ENCODE assay signal across 1 cellular context in genomic region chr4:75514131-75514948, GRCh38.
A peak's percentile ranks its signal among the peaks of the same experiment; 100 is the strongest.
TF ChIP-seq lines count a peak whose summit lies in the region.

Gene RCHY1 (minus strand): TSS chr4:75514403. CDS start chr4:75514286, 117 bp downstream.
A gene with protein sequence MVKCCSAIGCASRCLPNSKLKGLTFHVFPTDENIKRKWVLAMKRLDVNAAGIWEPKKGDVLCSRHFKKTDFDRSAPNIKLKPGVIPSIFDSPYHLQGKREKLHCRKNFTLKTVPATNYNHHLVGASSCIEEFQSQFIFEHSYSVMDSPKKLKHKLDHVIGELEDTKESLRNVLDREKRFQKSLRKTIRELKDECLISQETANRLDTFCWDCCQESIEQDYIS (plus strand): TSS chr4:75514473. CDS start chr4:75515453, 980 bp downstream.

TF ChIP-seq in HepG2, 621 proteins besides CTCF, POLR2A, EP300 and RAD21 (continued from another document and continues in another):
- TF ChIP-seq JUND (CRISPR knock-in tag; IDR thresholded peaks at IDR 0.05), result no peak
- no peak for TF ChIP-seq ATAD3A (CRISPR knock-in tag; IDR thresholded peaks at IDR 0.05)
- TF ChIP-seq ASH2L (IDR thresholded peaks at IDR 0.05; ENCODE audit: insufficient read length, low read depth, low read length), result peak; percentile 97
- peak; percentile 73; the same call in 1 of the 2 replicates for TF ChIP-seq BCL3 (CRISPR knock-in tag; IDR thresholded peaks at IDR 0.05)
- TF ChIP-seq FIP1L1 (IDR thresholded peaks at IDR 0.05; ENCODE audit: borderline replicate concordance, insufficient read depth, low read depth, low read length), result no peak
- TF ChIP-seq ZNF629 (CRISPR knock-in tag; conservative IDR thresholded peaks at IDR 0.05), result no peak; the same call in 1 of the 2 replicates
- peak; percentile 93 for TF ChIP-seq THAP11 (CRISPR knock-in tag; IDR thresholded peaks at IDR 0.05)
- no peak for TF ChIP-seq SATB2 (CRISPR knock-in tag; IDR thresholded peaks at IDR 0.05)
- TF ChIP-seq TAF15 (IDR thresholded peaks at IDR 0.05; ENCODE audit: low read depth, low read length, poor library complexity, severe bottlenecking), result no peak
- peak; percentile 59 for TF ChIP-seq RXRB (CRISPR knock-in tag; IDR thresholded peaks at IDR 0.05; ENCODE audit: borderline replicate concordance)
- peak; percentile 23; the same call in 1 of the 2 replicates for TF ChIP-seq E2F1 (CRISPR knock-in tag; IDR thresholded peaks at IDR 0.05)
- no peak; the same call in 1 of the 2 replicates for TF ChIP-seq SIN3B (IDR thresholded peaks at IDR 0.05; ENCODE audit: low read length)
- TF ChIP-seq E2F2 (CRISPR knock-in tag; IDR thresholded peaks at IDR 0.05; ENCODE audit: borderline replicate concordance), result no peak; the same call in 1 of the 2 replicates
- TF ChIP-seq KDM2A (CRISPR knock-in tag; IDR thresholded peaks at IDR 0.05; ENCODE audit: borderline replicate concordance, low read depth), result peak; percentile 90
- TF ChIP-seq FOXO1 (CRISPR knock-in tag; IDR thresholded peaks at IDR 0.05), result peak; percentile 72
- TF ChIP-seq MEIS2 (CRISPR knock-in tag; IDR thresholded peaks at IDR 0.05), result 0 out of 2 replicates have a peak, but pooled peaks have one; percentile 6
- TF ChIP-seq RFX5 (IDR thresholded peaks at IDR 0.05; ENCODE audit: low read depth, low read length), result no peak; the same call in 1 of the 2 replicates
- no peak for TF ChIP-seq ZNF17 (CRISPR knock-in tag; IDR thresholded peaks at IDR 0.05)
- TF ChIP-seq GFI1 (CRISPR knock-in tag; IDR thresholded peaks at IDR 0.05; ENCODE audit: borderline replicate concordance), result peak; percentile 54; the same call in 1 of the 2 replicates
- TF ChIP-seq, protein P1, sequence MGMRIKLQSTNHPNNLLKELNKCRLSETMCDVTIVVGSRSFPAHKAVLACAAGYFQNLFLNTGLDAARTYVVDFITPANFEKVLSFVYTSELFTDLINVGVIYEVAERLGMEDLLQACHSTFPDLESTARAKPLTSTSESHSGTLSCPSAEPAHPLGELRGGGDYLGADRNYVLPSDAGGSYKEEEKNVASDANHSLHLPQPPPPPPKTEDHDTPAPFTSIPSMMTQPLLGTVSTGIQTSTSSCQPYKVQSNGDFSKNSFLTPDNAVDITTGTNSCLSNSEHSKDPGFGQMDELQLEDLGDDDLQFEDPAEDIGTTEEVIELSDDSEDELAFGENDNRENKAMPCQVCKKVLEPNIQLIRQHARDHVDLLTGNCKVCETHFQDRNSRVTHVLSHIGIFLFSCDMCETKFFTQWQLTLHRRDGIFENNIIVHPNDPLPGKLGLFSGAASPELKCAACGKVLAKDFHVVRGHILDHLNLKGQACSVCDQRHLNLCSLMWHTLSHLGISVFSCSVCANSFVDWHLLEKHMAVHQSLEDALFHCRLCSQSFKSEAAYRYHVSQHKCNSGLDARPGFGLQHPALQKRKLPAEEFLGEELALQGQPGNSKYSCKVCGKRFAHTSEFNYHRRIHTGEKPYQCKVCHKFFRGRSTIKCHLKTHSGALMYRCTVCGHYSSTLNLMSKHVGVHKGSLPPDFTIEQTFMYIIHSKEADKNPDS (CRISPR knock-in tag; IDR thresholded peaks at IDR 0.05), result no peak
- TF ChIP-seq BORCS8-MEF2B (CRISPR knock-in tag; IDR thresholded peaks at IDR 0.05), result peak; percentile 79
- TF ChIP-seq ZNF432 (CRISPR knock-in tag; IDR thresholded peaks at IDR 0.05; ENCODE audit: borderline replicate concordance), result no peak
- TF ChIP-seq ZNF816 (CRISPR knock-in tag; IDR thresholded peaks at IDR 0.05; ENCODE audit: borderline replicate concordance), result no peak; the same call in 1 of the 2 replicates
- no peak for TF ChIP-seq MATR3 (CRISPR knock-in tag; IDR thresholded peaks at IDR 0.05)
- TF ChIP-seq EEA1 (CRISPR knock-in tag; IDR thresholded peaks at IDR 0.05; ENCODE audit: borderline replicate concordance), result 0 out of 2 replicates have a peak, but pooled peaks have one; percentile 36
- no peak for TF ChIP-seq GTF3A (CRISPR knock-in tag; conservative IDR thresholded peaks at IDR 0.05)
- TF ChIP-seq MTA1 (CRISPR knock-in tag; IDR thresholded peaks at IDR 0.05; ENCODE audit: borderline replicate concordance), result peak; percentile 56; the same call in 1 of the 2 replicates
- no peak for TF ChIP-seq PTBP1 (IDR thresholded peaks at IDR 0.05; ENCODE audit: low read depth, low read length, poor library complexity, severe bottlenecking)
- no peak for TF ChIP-seq ARID3A (IDR thresholded peaks at IDR 0.05; ENCODE audit: low read depth, low read length)
- TF ChIP-seq NFYC (CRISPR knock-in tag; IDR thresholded peaks at IDR 0.05), result peak; percentile 54; the same call in 1 of the 2 replicates
- TF ChIP-seq, protein P2, sequence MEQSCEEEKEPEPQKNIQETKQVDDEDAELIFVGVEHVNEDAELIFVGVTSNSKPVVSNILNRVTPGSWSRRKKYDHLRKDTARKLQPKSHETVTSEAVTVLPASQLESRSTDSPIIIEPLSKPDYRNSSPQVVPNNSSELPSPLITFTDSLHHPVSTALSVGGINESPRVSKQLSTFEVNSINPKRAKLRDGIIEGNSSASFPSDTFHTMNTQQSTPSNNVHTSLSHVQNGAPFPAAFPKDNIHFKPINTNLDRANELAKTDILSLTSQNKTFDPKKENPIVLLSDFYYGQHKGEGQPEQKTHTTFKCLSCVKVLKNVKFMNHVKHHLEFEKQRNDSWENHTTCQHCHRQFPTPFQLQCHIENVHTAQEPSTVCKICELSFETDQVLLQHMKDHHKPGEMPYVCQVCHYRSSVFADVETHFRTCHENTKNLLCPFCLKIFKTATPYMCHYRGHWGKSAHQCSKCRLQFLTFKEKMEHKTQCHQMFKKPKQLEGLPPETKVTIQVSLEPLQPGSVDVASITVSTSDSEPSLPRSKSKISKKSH (CRISPR knock-in tag; IDR thresholded peaks at IDR 0.05; ENCODE audit: borderline replicate concordance), result no peak; the same call in 1 of the 2 replicates
- no peak for TF ChIP-seq ZNF124 (CRISPR knock-in tag; IDR thresholded peaks at IDR 0.05)
- no peak; the same call in 1 of the 2 replicates for TF ChIP-seq ZSCAN30 (CRISPR knock-in tag; IDR thresholded peaks at IDR 0.05)
- peak; percentile 86 for TF ChIP-seq ZNF605 (CRISPR knock-in tag; IDR thresholded peaks at IDR 0.05)
- no peak for TF ChIP-seq CBX2 (IDR thresholded peaks at IDR 0.05; ENCODE audit: low read depth, low read length)
- TF ChIP-seq CBX2 (CRISPR knock-in tag; IDR thresholded peaks at IDR 0.05; ENCODE audit: low read depth), result no peak
- no peak for TF ChIP-seq NR0B2 (CRISPR knock-in tag; IDR thresholded peaks at IDR 0.05)
- TF ChIP-seq RBAK (CRISPR knock-in tag; IDR thresholded peaks at IDR 0.05), result no peak
- no peak for TF ChIP-seq JARID2 (CRISPR knock-in tag; IDR thresholded peaks at IDR 0.05; ENCODE audit: insufficient replicate concordance)
- peak; percentile 76 for TF ChIP-seq KMT2A (CRISPR knock-in tag; IDR thresholded peaks at IDR 0.05)
- TF ChIP-seq, protein P3, sequence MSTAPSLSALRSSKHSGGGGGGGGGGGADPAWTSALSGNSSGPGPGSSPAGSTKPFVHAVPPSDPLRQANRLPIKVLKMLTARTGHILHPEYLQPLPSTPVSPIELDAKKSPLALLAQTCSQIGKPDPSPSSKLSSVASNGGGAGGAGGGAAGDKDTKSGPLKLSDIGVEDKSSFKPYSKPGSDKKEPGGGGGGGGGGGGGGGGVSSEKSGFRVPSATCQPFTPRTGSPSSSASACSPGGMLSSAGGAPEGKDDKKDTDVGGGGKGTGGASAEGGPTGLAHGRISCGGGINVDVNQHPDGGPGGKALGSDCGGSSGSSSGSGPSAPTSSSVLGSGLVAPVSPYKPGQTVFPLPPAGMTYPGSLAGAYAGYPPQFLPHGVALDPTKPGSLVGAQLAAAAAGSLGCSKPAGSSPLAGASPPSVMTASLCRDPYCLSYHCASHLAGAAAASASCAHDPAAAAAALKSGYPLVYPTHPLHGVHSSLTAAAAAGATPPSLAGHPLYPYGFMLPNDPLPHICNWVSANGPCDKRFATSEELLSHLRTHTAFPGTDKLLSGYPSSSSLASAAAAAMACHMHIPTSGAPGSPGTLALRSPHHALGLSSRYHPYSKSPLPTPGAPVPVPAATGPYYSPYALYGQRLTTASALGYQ (CRISPR knock-in tag; IDR thresholded peaks at IDR 0.05), result peak; percentile 36; the same call in 1 of the 2 replicates
- TF ChIP-seq NFKBIZ (CRISPR knock-in tag; IDR thresholded peaks at IDR 0.05), result peak; percentile 37; the same call in 1 of the 2 replicates
- TF ChIP-seq, protein P4, sequence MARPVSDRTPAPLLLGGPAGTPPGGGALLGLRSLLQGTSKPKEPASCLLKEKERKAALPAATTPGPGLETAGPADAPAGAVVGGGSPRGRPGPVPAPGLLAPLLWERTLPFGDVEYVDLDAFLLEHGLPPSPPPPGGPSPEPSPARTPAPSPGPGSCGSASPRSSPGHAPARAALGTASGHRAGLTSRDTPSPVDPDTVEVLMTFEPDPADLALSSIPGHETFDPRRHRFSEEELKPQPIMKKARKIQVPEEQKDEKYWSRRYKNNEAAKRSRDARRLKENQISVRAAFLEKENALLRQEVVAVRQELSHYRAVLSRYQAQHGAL (CRISPR knock-in tag; IDR thresholded peaks at IDR 0.05; ENCODE audit: not compliant biosample characterization), result peak; percentile 15
- TF ChIP-seq CCDC6 (CRISPR knock-in tag; IDR thresholded peaks at IDR 0.05), result peak; percentile 98
- TF ChIP-seq, protein P5, sequence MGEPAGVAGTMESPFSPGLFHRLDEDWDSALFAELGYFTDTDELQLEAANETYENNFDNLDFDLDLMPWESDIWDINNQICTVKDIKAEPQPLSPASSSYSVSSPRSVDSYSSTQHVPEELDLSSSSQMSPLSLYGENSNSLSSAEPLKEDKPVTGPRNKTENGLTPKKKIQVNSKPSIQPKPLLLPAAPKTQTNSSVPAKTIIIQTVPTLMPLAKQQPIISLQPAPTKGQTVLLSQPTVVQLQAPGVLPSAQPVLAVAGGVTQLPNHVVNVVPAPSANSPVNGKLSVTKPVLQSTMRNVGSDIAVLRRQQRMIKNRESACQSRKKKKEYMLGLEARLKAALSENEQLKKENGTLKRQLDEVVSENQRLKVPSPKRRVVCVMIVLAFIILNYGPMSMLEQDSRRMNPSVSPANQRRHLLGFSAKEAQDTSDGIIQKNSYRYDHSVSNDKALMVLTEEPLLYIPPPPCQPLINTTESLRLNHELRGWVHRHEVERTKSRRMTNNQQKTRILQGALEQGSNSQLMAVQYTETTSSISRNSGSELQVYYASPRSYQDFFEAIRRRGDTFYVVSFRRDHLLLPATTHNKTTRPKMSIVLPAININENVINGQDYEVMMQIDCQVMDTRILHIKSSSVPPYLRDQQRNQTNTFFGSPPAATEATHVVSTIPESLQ (CRISPR knock-in tag; conservative IDR thresholded peaks at IDR 0.05), result 0 out of 2 replicates have a peak, but pooled peaks have one; percentile 48
- TF ChIP-seq ISL2 (CRISPR knock-in tag; IDR thresholded peaks at IDR 0.05), result peak; percentile 63
- TF ChIP-seq ARNT (IDR thresholded peaks at IDR 0.05), result no peak
- peak; percentile 92 for TF ChIP-seq TFE3 (CRISPR knock-in tag; IDR thresholded peaks at IDR 0.05)
